19 cellular contexts compared by ENCODE assay signal in the genomic region with DNA sequence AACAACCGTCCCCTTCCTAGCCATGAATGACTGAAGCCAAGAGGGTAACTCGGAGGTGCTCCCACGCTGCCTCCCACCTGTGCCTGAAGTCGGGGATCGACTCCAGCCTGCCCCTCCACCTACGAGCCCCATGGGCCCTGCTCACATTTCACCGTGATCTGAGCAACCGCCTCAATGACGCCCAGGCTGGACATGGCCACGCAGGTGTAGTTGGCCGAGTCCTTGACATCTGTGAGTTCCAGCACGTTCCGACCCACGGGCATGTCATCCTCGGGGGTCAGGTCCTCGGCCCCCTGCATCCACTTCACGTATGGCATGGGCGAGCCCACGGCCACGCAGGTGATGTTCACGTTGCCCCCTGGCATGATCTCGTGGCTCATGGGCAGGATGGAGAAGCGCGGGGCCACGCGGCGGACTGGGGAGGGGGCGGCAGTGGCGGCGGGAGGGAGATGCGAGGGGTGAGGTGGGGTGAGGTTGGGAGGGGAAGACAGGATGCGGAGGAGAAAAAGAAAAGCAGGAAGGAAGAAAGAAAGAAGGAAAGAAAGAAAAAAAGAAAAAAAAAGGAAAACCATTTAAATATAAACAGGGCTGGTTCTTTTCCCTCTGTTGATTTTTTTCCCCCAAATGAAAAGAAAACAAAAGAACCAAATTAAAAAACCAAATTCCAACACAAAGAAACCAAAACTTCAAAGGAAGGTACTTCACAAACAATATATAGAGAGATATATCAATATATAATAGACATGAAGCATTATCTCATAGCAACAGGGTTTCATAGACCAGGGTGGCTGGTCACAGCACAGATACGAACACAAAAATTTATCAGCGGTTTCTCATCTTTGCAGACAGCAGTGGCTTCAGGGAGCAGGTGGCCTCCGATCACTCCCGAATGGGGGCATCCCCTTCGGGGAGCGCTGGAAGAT.
DNase-seq lines count a peak whose midpoint lies in the region; FAIRE-seq and TF ChIP-seq lines count a peak whose summit lies in the region.
"Had no signal": no experiment of that assay in that cellular context is flagged by ENCODE, and none has a peak within 500 bp of the region (broad histone marks: within the 10 kb centered on the region; RNA-seq: fewer than 3 reads in every experiment).

No MANE protein-coding gene starts in this region.

- TF ChIP-seq CTCF in endodermal cell (conservative IDR thresholded peaks at IDR 0.05), result no peak

- no peaks in the 10 kb centered on the region for H3K9me3 Mint-ChIP-seq in activated naive CD4-positive, alpha-beta T cell treated with anti-CD3 and anti-CD28 coated beads, Interleukin-2, amount 50 U/mL, for 24 hours
- no peaks in the 10 kb centered on the region for H3K9me3 Mint-ChIP-seq in activated naive CD4-positive, alpha-beta T cell treated with anti-CD3 and anti-CD28 coated beads for 36 hours
- no peaks in the 10 kb centered on the region for H3K9me3 Mint-ChIP-seq in endodermal cell
- no peaks in the 10 kb centered on the region for H3K9me3 Mint-ChIP-seq in stimulated activated naive CD8-positive, alpha-beta T cell treated with anti-CD3 and anti-CD28 coated beads, Interleukin-15, Interleukin-2, amounts not matched to agents 100 ng/mL and 50 ng/mL, for 24 hours
- H3K9me3 Mint-ChIP-seq: CD4-positive, alpha-beta T cell had no signal

- peaks cover 2% of the 10 kb centered on the region for H3K27me3 Mint-ChIP-seq in activated naive CD4-positive, alpha-beta T cell treated with anti-CD3 and anti-CD28 coated beads, Interleukin-2, amount 50 U/mL, for 24 hours
- H3K27me3 Mint-ChIP-seq in activated naive CD4-positive, alpha-beta T cell treated with anti-CD3 and anti-CD28 coated beads for 36 hours (ENCODE audit: low read depth), result no peaks in the 10 kb centered on the region
- H3K27me3 Mint-ChIP-seq in endodermal cell (ENCODE audit: insufficient read depth), result no peaks in the 10 kb centered on the region
- peaks cover 19% of the 10 kb centered on the region for H3K27me3 Mint-ChIP-seq in stimulated activated naive CD8-positive, alpha-beta T cell treated with anti-CD3 and anti-CD28 coated beads, Interleukin-15, Interleukin-2, amounts not matched to agents 100 ng/mL and 50 ng/mL, for 24 hours
- H3K27me3 Mint-ChIP-seq: IgD-negative memory B cell had no signal

- peaks cover 38% of the 10 kb centered on the region for H3K36me3 ChIP-seq in endodermal cell (ENCODE audit: control insufficient read depth, insufficient read depth, low read length)
- H3K36me3 ChIP-seq: SJCRH30 had no signal

- H3K9ac ChIP-seq in endodermal cell (ENCODE audit: extremely low read depth, low read length, poor library complexity, severe bottlenecking), result no peak overlapping the region

- H3K9me3 ChIP-seq in endodermal cell (ENCODE audit: control insufficient read depth, low read length), result no peaks in the 10 kb centered on the region
- H3K9me3 ChIP-seq: SJCRH30 had no signal

- peak overlapping the region; percentile 16 for H3K27ac ChIP-seq in endodermal cell (ENCODE audit: low read depth, low read length)
- H3K27ac ChIP-seq: SJCRH30 had no signal

- H3K4me3 Mint-ChIP-seq in activated naive CD4-positive, alpha-beta T cell treated with anti-CD3 and anti-CD28 coated beads, Interleukin-2, amount 50 U/mL, for 24 hours, result no peak overlapping the region
- H3K4me3 Mint-ChIP-seq in activated naive CD4-positive, alpha-beta T cell treated with anti-CD3 and anti-CD28 coated beads for 36 hours, result no peak overlapping the region
- no peak overlapping the region for H3K4me3 Mint-ChIP-seq in endodermal cell
- no peak overlapping the region for H3K4me3 Mint-ChIP-seq in stimulated activated naive CD8-positive, alpha-beta T cell treated with anti-CD3 and anti-CD28 coated beads, Interleukin-15, Interleukin-2, amounts not matched to agents 100 ng/mL and 50 ng/mL, for 24 hours
- H3K4me3 Mint-ChIP-seq: B cell; CD4-positive, alpha-beta T cell; IgD-negative memory B cell had no signal

- H3K4me1 ChIP-seq in endodermal cell (ENCODE audit: control insufficient read depth, insufficient read depth, low read length), result no peaks in the 10 kb centered on the region
- H3K4me1 ChIP-seq: SJCRH30 had no signal

- H3K27ac Mint-ChIP-seq in activated naive CD4-positive, alpha-beta T cell treated with anti-CD3 and anti-CD28 coated beads, Interleukin-2, amount 50 U/mL, for 24 hours, result peak overlapping the region; percentile 15
- H3K27ac Mint-ChIP-seq in activated naive CD4-positive, alpha-beta T cell treated with anti-CD3 and anti-CD28 coated beads for 36 hours, result no peak overlapping the region
- no peak overlapping the region for H3K27ac Mint-ChIP-seq in endodermal cell
- H3K27ac Mint-ChIP-seq in stimulated activated naive CD8-positive, alpha-beta T cell treated with anti-CD3 and anti-CD28 coated beads, Interleukin-15, Interleukin-2, amounts not matched to agents 100 ng/mL and 50 ng/mL, for 24 hours, result peak overlapping the region; percentile 56
- H3K27ac Mint-ChIP-seq: B cell; CD4-positive, alpha-beta T cell had no signal

- intact Hi-C loops in activated naive CD4-positive, alpha-beta T cell treated with anti-CD3 and anti-CD28 coated beads for 36 hours (cut with micrococcal nuclease), result no loop called here

- no peaks in the 10 kb centered on the region for H3K36me3 Mint-ChIP-seq in activated naive CD4-positive, alpha-beta T cell treated with anti-CD3 and anti-CD28 coated beads, Interleukin-2, amount 50 U/mL, for 24 hours
- no peaks in the 10 kb centered on the region for H3K36me3 Mint-ChIP-seq in activated naive CD4-positive, alpha-beta T cell treated with anti-CD3 and anti-CD28 coated beads for 36 hours (ENCODE audit: low read depth)
- H3K36me3 Mint-ChIP-seq in endodermal cell (ENCODE audit: low read depth), result peaks cover 68% of the 10 kb centered on the region
- no peaks in the 10 kb centered on the region for H3K36me3 Mint-ChIP-seq in stimulated activated naive CD8-positive, alpha-beta T cell treated with anti-CD3 and anti-CD28 coated beads, Interleukin-15, Interleukin-2, amounts not matched to agents 100 ng/mL and 50 ng/mL, for 24 hours (ENCODE audit: low read depth)

- DNase-seq in activated naive CD4-positive, alpha-beta T cell treated with anti-CD3 and anti-CD28 coated beads for 36 hours, result no peak
- DNase-seq in OCI-M1 (lab: John Stamatoyannopoulos, UW), result peak; percentile 67
- no peak for DNase-seq in endodermal cell
- DNase-seq in stimulated activated CD4-positive, alpha-beta T cell treated with anti-CD3 and anti-CD28 coated beads, Interleukin-2, amount 100 ng/mL, for 48 hours, result no peak
- DNase-seq in NCI-H82 (lab: John Stamatoyannopoulos, UW), result no peak
- DNase-seq in frontal cortex (ENCODE audit: low spot score in 2 of 2), result no peak
- DNase-seq: Calu3; CD4-positive, alpha-beta T cell; EL; NCI-H1930; NCI-H226; NCI-H524; SJCRH30 had no signal

- FAIRE-seq in frontal cortex (lab: Jason Lieb, UNC), result no peak
- FAIRE-seq: GM12892, H1 had no signal

- peaks cover 5% of the 10 kb centered on the region for H3K4me1 Mint-ChIP-seq in activated naive CD4-positive, alpha-beta T cell treated with anti-CD3 and anti-CD28 coated beads, Interleukin-2, amount 50 U/mL, for 24 hours
- peaks cover 7% of the 10 kb centered on the region for H3K4me1 Mint-ChIP-seq in activated naive CD4-positive, alpha-beta T cell treated with anti-CD3 and anti-CD28 coated beads for 36 hours (ENCODE audit: low read depth)
- no peaks in the 10 kb centered on the region for H3K4me1 Mint-ChIP-seq in endodermal cell
- peaks cover 9% of the 10 kb centered on the region for H3K4me1 Mint-ChIP-seq in stimulated activated naive CD8-positive, alpha-beta T cell treated with anti-CD3 and anti-CD28 coated beads, Interleukin-15, Interleukin-2, amounts not matched to agents 100 ng/mL and 50 ng/mL, for 24 hours (ENCODE audit: low read depth)
- H3K4me1 Mint-ChIP-seq: B cell, IgD-negative memory B cell had no signal

- no peak overlapping the region for H3K4me3 ChIP-seq in endodermal cell (ENCODE audit: low read length)
- H3K4me3 ChIP-seq: SJCRH30 had no signal

- CTCF ChIA-PET in activated naive CD4-positive, alpha-beta T cell treated with anti-CD3 and anti-CD28 coated beads for 36 hours (lab: Charles Lee), result no interaction called here

- 96% methylated on average over 27 to 36 of the region's 38 CpGs for WGBS in endodermal cell (ENCODE audit: insufficient coverage in 1 of 2, insufficient read length in 1 of 2), 2 experiments

- no peaks in the 10 kb centered on the region for H3K27me3 ChIP-seq in endodermal cell (ENCODE audit: control insufficient read depth, insufficient read depth, low read length, poor library complexity, severe bottlenecking)
- H3K27me3 ChIP-seq: SJCRH30 had no signal

Comparison
In these comparisons a context has a peak if more than half of its experiments do, and no peak if none do; other contexts are left out.
1. H3K27ac Mint-ChIP-seq: peak in activated naive CD4-positive, alpha-beta T cell treated with anti-CD3 and anti-CD28 coated beads, Interleukin-2, amount 50 U/mL, for 24 hours (single experiment) and stimulated activated naive CD8-positive, alpha-beta T cell treated with anti-CD3 and anti-CD28 coated beads, Interleukin-15, Interleukin-2, amounts not matched to agents 100 ng/mL and 50 ng/mL, for 24 hours (single experiment); none in activated naive CD4-positive, alpha-beta T cell treated with anti-CD3 and anti-CD28 coated beads for 36 hours (single experiment) and endodermal cell (single experiment).